26 cellular contexts compared by ENCODE assay signal in the genomic region with DNA sequence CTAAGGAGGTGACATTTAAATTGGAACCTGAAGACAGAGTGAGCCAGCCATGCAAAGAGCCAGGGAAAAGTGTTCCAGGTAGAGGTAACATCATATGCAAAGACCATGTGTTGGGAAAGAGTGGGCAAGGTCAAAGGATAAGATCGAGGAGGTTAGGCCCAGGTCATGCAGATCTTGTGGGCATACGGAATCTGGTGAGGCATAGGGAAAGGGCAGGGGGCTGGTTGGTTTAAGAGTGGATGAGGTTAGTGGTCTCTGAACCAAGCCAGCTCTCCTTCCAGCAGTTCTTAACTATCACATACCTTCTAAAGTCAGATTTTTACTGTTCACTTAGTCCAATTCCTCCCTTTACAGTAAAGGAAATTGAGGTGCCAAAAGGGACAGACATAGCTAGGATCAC. TPM values are rescaled to one million over a fixed set of nuclear protein-coding genes. Genes with fewer than 3 reads are reported as not detected.
"Had no signal": no experiment of that assay in that cellular context is flagged by ENCODE, and none has a peak within 500 bp of the region (broad histone marks: within the 10 kb centered on the region; RNA-seq: fewer than 3 reads in every experiment).

No MANE protein-coding gene starts in this region.

- ATAC-seq: activated CD4-positive, alpha-beta T cell treated with anti-CD3 and anti-CD28 coated beads for 36 hours; body of pancreas; heart right ventricle; mucosa of descending colon; pancreas; stimulated activated naive B cell treated with anti-CD40 and anti-IgM and Interleukin-4, amounts not matched to agents 10 μg/mL and 1 μg/mL and 100 μg/mL, for 72 hours had no signal

- H3K4me3 Mint-ChIP-seq: activated CD4-positive, alpha-beta T cell treated with anti-CD3 and anti-CD28 coated beads for 36 hours; activated naive CD8-positive, alpha-beta T cell; nephron progenitor cell; stimulated activated naive B cell treated with anti-CD40 and anti-IgM and Interleukin-4, amounts not matched to agents 10 μg/mL and 1 μg/mL and 100 μg/mL, for 72 hours had no signal

- H3K27ac Mint-ChIP-seq: activated CD4-positive, alpha-beta T cell treated with anti-CD3 and anti-CD28 coated beads for 36 hours; activated naive CD8-positive, alpha-beta T cell; nephron progenitor cell; stimulated activated naive B cell treated with anti-CD40 and anti-IgM and Interleukin-4, amounts not matched to agents 10 μg/mL and 1 μg/mL and 100 μg/mL, for 72 hours had no signal

- H3K27me3 Mint-ChIP-seq: activated CD4-positive, alpha-beta T cell treated with anti-CD3 and anti-CD28 coated beads for 36 hours; activated naive CD8-positive, alpha-beta T cell; stimulated activated naive B cell treated with anti-CD40 and anti-IgM and Interleukin-4, amounts not matched to agents 10 μg/mL and 1 μg/mL and 100 μg/mL, for 72 hours had no signal

- DNase-seq: activated CD4-positive, CD25-positive, alpha-beta regulatory T cell; activated effector memory CD4-positive, alpha-beta T cell treated with Interleukin-2 at 50 U/mL for 16 hours; activated naive CD4-positive, alpha-beta T cell treated with Interleukin-2 at 50 U/mL for 16 hours; anterior cingulate cortex; cortex of kidney; esophagus squamous epithelium; foreskin melanocyte; heart right ventricle; left ventricle myocardium inferior; mesendoderm; nephron progenitor cell; retina; small intestine; stimulated activated CD4-positive, alpha-beta T cell treated with anti-CD3 and anti-CD28 coated beads, Interleukin-1b, Interleukin-23, amount 100 ng/mL, for 48 hours; stimulated activated CD4-positive, alpha-beta T cell treated with anti-CD3 and anti-CD28 coated beads, Interleukin-4, amount 100 ng/mL, for 4 hours; stimulated activated naive B cell treated with anti-CD40 and anti-IgM and Interleukin-4, amounts not matched to agents 10 μg/mL and 1 μg/mL and 100 μg/mL, for 72 hours had no signal

- H3K9me3 Mint-ChIP-seq: nephron progenitor cell; stimulated activated naive B cell treated with anti-CD40 and anti-IgM and Interleukin-4, amounts not matched to agents 10 μg/mL and 1 μg/mL and 100 μg/mL, for 72 hours had no signal

RNA-seq across cellular contexts. Expression of a gene that starts 3.0 kb away (rescaled TPM):
- total RNA-seq: activated CD8-positive, alpha-beta memory T cell treated with anti-CD3 and anti-CD28 coated beads for 36 hours; SK-MEL-5; T-helper 1 cell treated with Interleukin-12 subunit alpha and Interleukin-12 subunit beta and Interleukin-4 antibody, amounts not matched to agents 30 ng/mL and 1 ng/mL, for 36 hours had no signal

RNA-seq across cellular contexts. Expression of a gene that starts 45.7 kb away (rescaled TPM):
- total RNA-seq: activated CD4-positive, alpha-beta T cell treated with anti-CD3 and anti-CD28 coated beads for 36 hours; activated CD8-positive, alpha-beta memory T cell treated with anti-CD3 and anti-CD28 coated beads for 36 hours; cerebellum; glomerular endothelial cell; left ventricle myocardium inferior; mucosa of descending colon; T-helper 1 cell treated with Interleukin-12 subunit alpha and Interleukin-12 subunit beta and Interleukin-4 antibody, amounts not matched to agents 30 ng/mL and 1 ng/mL, for 36 hours had no signal
